Comparison of ENCODE assay signal across 8 cellular contexts in genomic region chr7:44574286-44574872, GRCh38. TPM values are rescaled to one million over a fixed set of nuclear protein-coding genes. Genes with fewer than 3 reads are reported as not detected.
DNase-seq lines count a peak whose midpoint lies in the region; ATAC-seq lines count a peak whose summit lies in the region.

No MANE protein-coding gene starts in this region.

- no peak for DNase-seq in activated T-cell treated with anti-CD3 and anti-CD28 coated beads, Interleukin-2, amount 50 U/mL, for 4 hours
- no peak for DNase-seq in activated T-cell treated with anti-CD3 and anti-CD28 coated beads, Interleukin-2, amount 50 U/mL, for 1 hour
- no peak for DNase-seq in activated T-helper 1 cell treated with anti-CD3 and anti-CD28 coated beads, Interleukin-12 subunit alpha, Interleukin-12 subunit beta, Interleukin-2, Interleukin-4 antibody, amounts not matched to agents 30 ng/mL and 10 ng/mL and 1 ng/mL, durations not matched to agents 14 hours and 24 hours and 36 hours (ENCODE audit: low spot score)
- peak; percentile 6 for DNase-seq in iris pigment epithelial cell (ENCODE audit: low read depth)
- no peak for DNase-seq in HCEC 1CT

- peaks cover 49% of the 10 kb centered on the region for H3K36me3 ChIP-seq in thymus (ENCODE audit: control insufficient read depth, insufficient read depth)

- H3K9me3 ChIP-seq in thymus (ENCODE audit: control insufficient read depth): no peaks in the 10 kb centered on the region

- WGBS in thymus: 47% methylated on average over 18 of the region's 18 CpGs

- peak overlapping the region; percentile 64 for H3K4me3 ChIP-seq in thymus (ENCODE audit: low read length)

- ATAC-seq in activated T-cell treated with anti-CD3 and anti-CD28 coated beads, Interleukin-2, amount 50 U/mL, for 4 hours: no peak
- ATAC-seq in HG03432 (IDR thresholded peaks at IDR 0.05; ENCODE audit: unreplicated experiment) (no peak), HG03469 (IDR thresholded peaks at IDR 0.05; ENCODE audit: unreplicated experiment) (no peak)

- peaks cover 42% of the 10 kb centered on the region for H3K36me3 Mint-ChIP-seq in activated T-cell treated with anti-CD3 and anti-CD28 coated beads, Interleukin-2, amount 50 U/mL, for 4 hours (ENCODE audit: insufficient read depth)
- H3K36me3 Mint-ChIP-seq in activated T-helper 1 cell treated with anti-CD3 and anti-CD28 coated beads, Interleukin-12 subunit alpha, Interleukin-12 subunit beta, Interleukin-2, Interleukin-4 antibody, amounts not matched to agents 30 ng/mL and 10 ng/mL and 1 ng/mL, durations not matched to agents 14 hours and 24 hours and 36 hours (ENCODE audit: low read depth): peaks cover 57% of the 10 kb centered on the region

- no peaks in the 10 kb centered on the region for H3K9me3 Mint-ChIP-seq in activated T-cell treated with anti-CD3 and anti-CD28 coated beads, Interleukin-2, amount 50 U/mL, for 4 hours
- H3K9me3 Mint-ChIP-seq in activated T-helper 1 cell treated with anti-CD3 and anti-CD28 coated beads, Interleukin-12 subunit alpha, Interleukin-12 subunit beta, Interleukin-2, Interleukin-4 antibody, amounts not matched to agents 30 ng/mL and 10 ng/mL and 1 ng/mL, durations not matched to agents 14 hours and 24 hours and 36 hours: no peaks in the 10 kb centered on the region

- no peaks in the 10 kb centered on the region for H3K27me3 Mint-ChIP-seq in activated T-cell treated with anti-CD3 and anti-CD28 coated beads, Interleukin-2, amount 50 U/mL, for 4 hours (ENCODE audit: low read depth)
- no peaks in the 10 kb centered on the region for H3K27me3 Mint-ChIP-seq in activated T-helper 1 cell treated with anti-CD3 and anti-CD28 coated beads, Interleukin-12 subunit alpha, Interleukin-12 subunit beta, Interleukin-2, Interleukin-4 antibody, amounts not matched to agents 30 ng/mL and 10 ng/mL and 1 ng/mL, durations not matched to agents 14 hours and 24 hours and 36 hours (ENCODE audit: insufficient read depth)

- peak overlapping the region; percentile 85 for H3K27ac ChIP-seq in thymus (ENCODE audit: low read depth)

- no peaks in the 10 kb centered on the region for H3K27me3 ChIP-seq in thymus (ENCODE audit: control insufficient read depth, insufficient read depth)

- peaks cover 12% of the 10 kb centered on the region for H3K4me1 ChIP-seq in thymus (ENCODE audit: control insufficient read depth, insufficient read depth, low read length)

- intact Hi-C loops in activated T-helper 1 cell treated with anti-CD3 and anti-CD28 coated beads, Interleukin-12 subunit alpha, Interleukin-12 subunit beta, Interleukin-2, Interleukin-4 antibody, amounts not matched to agents 30 ng/mL and 10 ng/mL and 1 ng/mL, durations not matched to agents 14 hours and 24 hours and 36 hours (cut with micrococcal nuclease): loop anchor here (1.0 to 2.0 kb wide), 6 partner anchors 8 to 492 kb away; partner anchors contain the start of genes NUDCD3, OGDH, POLM and PPIA

- H3K27ac Mint-ChIP-seq in activated T-helper 1 cell treated with anti-CD3 and anti-CD28 coated beads, Interleukin-12 subunit alpha, Interleukin-12 subunit beta, Interleukin-2, Interleukin-4 antibody, amounts not matched to agents 30 ng/mL and 10 ng/mL and 1 ng/mL, durations not matched to agents 14 hours and 24 hours and 36 hours: peak overlapping the region; percentile 95

- peaks cover 37% of the 10 kb centered on the region for H3K4me1 Mint-ChIP-seq in activated T-cell treated with anti-CD3 and anti-CD28 coated beads, Interleukin-2, amount 50 U/mL, for 4 hours (ENCODE audit: low read depth)
- H3K4me1 Mint-ChIP-seq in activated T-helper 1 cell treated with anti-CD3 and anti-CD28 coated beads, Interleukin-12 subunit alpha, Interleukin-12 subunit beta, Interleukin-2, Interleukin-4 antibody, amounts not matched to agents 30 ng/mL and 10 ng/mL and 1 ng/mL, durations not matched to agents 14 hours and 24 hours and 36 hours (ENCODE audit: low read depth): peaks cover 37% of the 10 kb centered on the region

- H3K4me3 Mint-ChIP-seq in activated T-cell treated with anti-CD3 and anti-CD28 coated beads, Interleukin-2, amount 50 U/mL, for 4 hours: peak overlapping the region; percentile 97
- H3K4me3 Mint-ChIP-seq in activated T-helper 1 cell treated with anti-CD3 and anti-CD28 coated beads, Interleukin-12 subunit alpha, Interleukin-12 subunit beta, Interleukin-2, Interleukin-4 antibody, amounts not matched to agents 30 ng/mL and 10 ng/mL and 1 ng/mL, durations not matched to agents 14 hours and 24 hours and 36 hours: peak overlapping the region; percentile 88

RNA-seq across cellular contexts. Expression of gene DDX56, which starts 0.7 kb away (rescaled TPM):
- 100 to 1,000 TPM; 224 to 239 (median 224) TPM for total RNA-seq in activated T-cell treated with anti-CD3 and anti-CD28 coated beads, Interleukin-2, amount 50 U/mL, for 4 hours
- 165 and 166 TPM in 2 replicates for total RNA-seq in activated T-helper 1 cell treated with anti-CD3 and anti-CD28 coated beads, Interleukin-12 subunit alpha, Interleukin-12 subunit beta, Interleukin-2, Interleukin-4 antibody, amounts not matched to agents 30 ng/mL and 10 ng/mL and 1 ng/mL, durations not matched to agents 14 hours and 24 hours and 36 hours
- polyA plus RNA-seq in thymus: 114 TPM

RNA-seq across cellular contexts. Expression of gene TMED4, which starts 7.7 kb away (rescaled TPM):
- total RNA-seq in activated T-cell treated with anti-CD3 and anti-CD28 coated beads, Interleukin-2, amount 50 U/mL, for 4 hours: 10 to 100 TPM; 71.3 to 79.4 (median 71.4) TPM
- total RNA-seq in activated T-helper 1 cell treated with anti-CD3 and anti-CD28 coated beads, Interleukin-12 subunit alpha, Interleukin-12 subunit beta, Interleukin-2, Interleukin-4 antibody, amounts not matched to agents 30 ng/mL and 10 ng/mL and 1 ng/mL, durations not matched to agents 14 hours and 24 hours and 36 hours: 74.9 and 79.6 TPM in 2 replicates
- 46.9 TPM for polyA plus RNA-seq in thymus

RNA-seq across cellular contexts. Expression of gene OGDH, which starts 32.0 kb away (rescaled TPM):
- total RNA-seq in activated T-cell treated with anti-CD3 and anti-CD28 coated beads, Interleukin-2, amount 50 U/mL, for 4 hours: 100 to 1,000 TPM in 1 of 3 donors, 10 to 100 TPM in 2; 83.0 to 105 (median 97.2) TPM
- total RNA-seq in activated T-helper 1 cell treated with anti-CD3 and anti-CD28 coated beads, Interleukin-12 subunit alpha, Interleukin-12 subunit beta, Interleukin-2, Interleukin-4 antibody, amounts not matched to agents 30 ng/mL and 10 ng/mL and 1 ng/mL, durations not matched to agents 14 hours and 24 hours and 36 hours: 101 and 105 TPM in 2 replicates
- 20.7 TPM for polyA plus RNA-seq in thymus

RNA-seq across cellular contexts. Expression of gene NPC1L1, which starts 33.2 kb away (rescaled TPM):
- under 1 TPM in 1 of 3 donors, not detected in 2; 0.03 TPM for total RNA-seq in activated T-cell treated with anti-CD3 and anti-CD28 coated beads, Interleukin-2, amount 50 U/mL, for 4 hours
- not detected in 2 replicates for total RNA-seq in activated T-helper 1 cell treated with anti-CD3 and anti-CD28 coated beads, Interleukin-12 subunit alpha, Interleukin-12 subunit beta, Interleukin-2, Interleukin-4 antibody, amounts not matched to agents 30 ng/mL and 10 ng/mL and 1 ng/mL, durations not matched to agents 14 hours and 24 hours and 36 hours
- polyA plus RNA-seq in thymus: 0.14 TPM
